Comparison of ENCODE assay signal across 11 cellular contexts in genomic region chr12:131922772-131923171, GRCh38.
"Had no signal": no experiment of that assay in that cellular context is flagged by ENCODE, and none has a peak within 500 bp of the region (broad histone marks: within the 10 kb centered on the region; RNA-seq: fewer than 3 reads in every experiment).

No MANE protein-coding gene starts in this region.

- H3K27me3 ChIP-seq: brain microvascular endothelial cell, stomach had no signal

- DNase-seq: activated CD4-positive, alpha-beta T cell treated with anti-CD3 and anti-CD28 coated beads, Interleukin-2, amount 50 U/mL, for 4 hours; activated effector memory CD4-positive, alpha-beta T cell treated with Interleukin-2 at 50 U/mL for 16 hours; activated T-cell treated with anti-CD3 and anti-CD28 coated beads, Interleukin-2, amount 50 U/mL, for 24 hours; brain microvascular endothelial cell; dermis blood vessel endothelial cell; erythroblast; immature natural killer cell; mammary epithelial cell; stimulated activated CD4-positive, alpha-beta T cell treated with anti-CD3 and anti-CD28 coated beads, Interleukin-4, amount 100 ng/mL, for 24 hours; stomach had no signal

- ATAC-seq: activated CD4-positive, CD25-positive, alpha-beta regulatory T cell treated with anti-CD3 and anti-CD28 coated beads, Interleukin-2, amount 50 U/mL, for 24 hours had no signal

- H3K27ac ChIP-seq: brain microvascular endothelial cell had no signal

- H3K9me3 ChIP-seq: stomach had no signal

- H3K4me3 ChIP-seq: stomach had no signal
